Comparison of ENCODE assay signal across 12 cellular contexts in genomic region chr2:84891355-84892010, GRCh38.
"Had no signal": no experiment of that assay in that cellular context is flagged by ENCODE, and none has a peak within 500 bp of the region (broad histone marks: within the 10 kb centered on the region; RNA-seq: fewer than 3 reads in every experiment).

No MANE protein-coding gene starts in this region.

- DNase-seq: activated CD4-positive, alpha-beta T cell treated with anti-CD3 and anti-CD28 coated beads for 36 hours; activated naive CD4-positive, alpha-beta T cell treated with anti-CD3 and anti-CD28 coated beads for 36 hours; activated T-cell treated with anti-CD3 and anti-CD28 coated beads, Interleukin-2, amount 50 U/mL, for 72 hours; amygdala; dermis blood vessel endothelial cell; erythroblast; kidney glomerular epithelial cell; retina; small intestine had no signal

- H3K27me3 Mint-ChIP-seq: activated CD4-positive, alpha-beta T cell treated with anti-CD3 and anti-CD28 coated beads for 36 hours had no signal

- H3K9me3 Mint-ChIP-seq: activated naive CD4-positive, alpha-beta T cell treated with anti-CD3 and anti-CD28 coated beads for 36 hours; activated T-cell treated with anti-CD3 and anti-CD28 coated beads, Interleukin-2, amount 50 U/mL, for 72 hours; brain; neural crest cell; T-helper 2 cell treated with Interferon-gamma antibody and Interleukin-4, amounts not matched to agents 5 μg/mL and 100 μg/mL, for 36 hours had no signal

- H3K36me3 Mint-ChIP-seq: brain had no signal

- H3K4me3 Mint-ChIP-seq: activated CD4-positive, alpha-beta T cell treated with anti-CD3 and anti-CD28 coated beads for 36 hours; activated naive CD4-positive, alpha-beta T cell treated with anti-CD3 and anti-CD28 coated beads for 36 hours; activated T-cell treated with anti-CD3 and anti-CD28 coated beads, Interleukin-2, amount 50 U/mL, for 72 hours; brain; neural crest cell; T-helper 2 cell treated with Interferon-gamma antibody and Interleukin-4, amounts not matched to agents 5 μg/mL and 100 μg/mL, for 36 hours had no signal

- H3K27ac Mint-ChIP-seq: activated CD4-positive, alpha-beta T cell treated with anti-CD3 and anti-CD28 coated beads for 36 hours; activated naive CD4-positive, alpha-beta T cell treated with anti-CD3 and anti-CD28 coated beads for 36 hours; activated T-cell treated with anti-CD3 and anti-CD28 coated beads, Interleukin-2, amount 50 U/mL, for 72 hours; brain; T-helper 2 cell treated with Interferon-gamma antibody and Interleukin-4, amounts not matched to agents 5 μg/mL and 100 μg/mL, for 36 hours had no signal

- ATAC-seq: activated CD4-positive, alpha-beta T cell treated with anti-CD3 and anti-CD28 coated beads for 36 hours had no signal
